2 cellular contexts compared by ENCODE assay signal in genomic region chr19:5695649-5696195, GRCh38.
TF ChIP-seq lines count a peak whose summit lies in the region.

No MANE protein-coding gene starts in this region.

TF ChIP-seq in HEK293, 187 proteins besides CTCF, POLR2A, EP300 and RAD21 (continues in another document):
- peak; percentile 32; the same call in 1 of the 2 replicates for TF ChIP-seq ZIC2 (tag by site-specific recombination; IDR thresholded peaks at IDR 0.05)
- TF ChIP-seq ZNF155 (tag by site-specific recombination; IDR thresholded peaks at IDR 0.05), result no peak
- 0 out of 2 replicates have a peak, but pooled peaks have one; percentile 20 for TF ChIP-seq ZNF2 (tag by site-specific recombination; IDR thresholded peaks at IDR 0.05)
- peak; percentile 62 for TF ChIP-seq IKZF3 (tag by site-specific recombination; IDR thresholded peaks at IDR 0.05)
- TF ChIP-seq ZNF16 (tag by site-specific recombination; IDR thresholded peaks at IDR 0.05; ENCODE audit: low read depth), result no peak
- no peak for TF ChIP-seq ZNF610 (tag by site-specific recombination; IDR thresholded peaks at IDR 0.05; ENCODE audit: borderline replicate concordance)
- peak; percentile 50 for TF ChIP-seq ZBTB20 (tag by site-specific recombination; IDR thresholded peaks at IDR 0.05)
- peak; percentile 91 for TF ChIP-seq GLIS1 (tag by site-specific recombination; IDR thresholded peaks at IDR 0.05)
- TF ChIP-seq ZNF394 (tag by site-specific recombination; IDR thresholded peaks at IDR 0.05; ENCODE audit: borderline replicate concordance), result peak; percentile 73
- no peak for TF ChIP-seq ZNF777 (tag by site-specific recombination; IDR thresholded peaks at IDR 0.05; ENCODE audit: borderline replicate concordance)
- peak; percentile 30; the same call in 1 of the 2 replicates for TF ChIP-seq ZBTB44 (tag by site-specific recombination; IDR thresholded peaks at IDR 0.05)
- TF ChIP-seq PRDM4 (tag by site-specific recombination; IDR thresholded peaks at IDR 0.05), result peak; percentile 55; the same call in 1 of the 2 replicates
- TF ChIP-seq ZBTB26 (tag by site-specific recombination; optimal IDR thresholded peaks at IDR 0.05), result no peak
- 0 out of 2 replicates have a peak, but pooled peaks have one; percentile 21 for TF ChIP-seq ZNF629 (tag by site-specific recombination; IDR thresholded peaks at IDR 0.05)
- TF ChIP-seq ZNF280C (tag by site-specific recombination; IDR thresholded peaks at IDR 0.05), result no peak
- peak; percentile 83 for TF ChIP-seq ZNF692 (tag by site-specific recombination; IDR thresholded peaks at IDR 0.05)

TF ChIP-seq in GM12878, 131 proteins besides CTCF, POLR2A, EP300 and RAD21:
- TF ChIP-seq POLR2AphosphoS5 (IDR thresholded peaks at IDR 0.05; ENCODE audit: low read length) (peak; percentile 17), TCF12 (IDR thresholded peaks at IDR 0.05; ENCODE audit: low read depth, low read length) (peak; percentile 90), TARDBP (IDR thresholded peaks at IDR 0.05; ENCODE audit: borderline replicate concordance) (no peak), BCL3 (IDR thresholded peaks at IDR 0.05; ENCODE audit: borderline replicate concordance, insufficient read depth, low read depth, low read length, poor library complexity, severe bottlenecking) (peak; percentile 33), BMI1 (IDR thresholded peaks at IDR 0.05; ENCODE audit: borderline replicate concordance) (no peak)
